In genomic region chr1:30731109-30731805, GRCh38 we compare ENCODE assay signal across 16 cellular contexts. TPM values are rescaled to one million over a fixed set of nuclear protein-coding genes. Genes with fewer than 3 reads are reported as not detected.
A peak's percentile ranks its signal among the peaks of the same experiment; 100 is the strongest.
DNase-seq lines count a peak whose midpoint lies in the region; ATAC-seq and TF ChIP-seq lines count a peak whose summit lies in the region.
"Had no signal": no experiment of that assay in that cellular context is flagged by ENCODE, and none has a peak within 500 bp of the region (broad histone marks: within the 10 kb centered on the region; RNA-seq: fewer than 3 reads in every experiment).

No MANE protein-coding gene starts in this region.

- H3K4me3 Mint-ChIP-seq in activated CD4-positive, alpha-beta memory T cell treated with anti-CD3 and anti-CD28 coated beads for 36 hours, result no peak overlapping the region
- no peak overlapping the region for H3K4me3 Mint-ChIP-seq in activated CD4-positive, alpha-beta memory T cell treated with anti-CD3 and anti-CD28 coated beads, Interleukin-2, amount 10 ng/mL, durations not matched to agents 7 days and 5 days
- no peak overlapping the region for H3K4me3 Mint-ChIP-seq in activated CD8-positive, alpha-beta T cell treated with anti-CD3 and anti-CD28 coated beads for 36 hours
- no peak overlapping the region for H3K4me3 Mint-ChIP-seq in endothelial cell (ENCODE audit: unreplicated experiment)
- peak overlapping the region; percentile 11 to 63 for H3K4me3 Mint-ChIP-seq in stimulated activated naive B cell treated with anti-CD40 and anti-IgM and Interleukin-4, amounts not matched to agents 10 μg/mL and 1 μg/mL and 100 μg/mL, for 72 hours

- H3K27me3 Mint-ChIP-seq in activated CD4-positive, alpha-beta memory T cell treated with anti-CD3 and anti-CD28 coated beads for 36 hours, result no peaks in the 10 kb centered on the region
- H3K27me3 Mint-ChIP-seq in activated CD4-positive, alpha-beta memory T cell treated with anti-CD3 and anti-CD28 coated beads, Interleukin-2, amount 10 ng/mL, durations not matched to agents 7 days and 5 days, result no peaks in the 10 kb centered on the region
- no peaks in the 10 kb centered on the region for H3K27me3 Mint-ChIP-seq in activated CD8-positive, alpha-beta T cell treated with anti-CD3 and anti-CD28 coated beads for 36 hours
- peaks cover 2% of the 10 kb centered on the region for H3K27me3 Mint-ChIP-seq in endothelial cell (ENCODE audit: unreplicated experiment)
- H3K27me3 Mint-ChIP-seq in stimulated activated naive B cell treated with anti-CD40 and anti-IgM and Interleukin-4, amounts not matched to agents 10 μg/mL and 1 μg/mL and 100 μg/mL, for 72 hours, result no peaks in the 10 kb centered on the region

- POLR2A ChIA-PET in activated CD4-positive, alpha-beta memory T cell treated with anti-CD3 and anti-CD28 coated beads for 36 hours (lab: Charles Lee), result interaction anchor here (0.9 to 1.9 kb wide), 4 partner anchors 12 to 27 kb away, joined by 3 to 8 read pairs (median 6); no protein-coding TSS in a partner anchor
- POLR2A ChIA-PET in activated CD4-positive, alpha-beta memory T cell treated with anti-CD3 and anti-CD28 coated beads, Interleukin-2, amount 10 ng/mL, durations not matched to agents 7 days and 5 days (lab: Charles Lee), result interaction anchor here (1.0 to 2.3 kb wide), 4 partner anchors 10 to 30 kb away, joined by 3 to 8 read pairs (median 6); no protein-coding TSS in a partner anchor
- POLR2A ChIA-PET in activated CD8-positive, alpha-beta T cell treated with anti-CD3 and anti-CD28 coated beads for 36 hours (lab: Charles Lee), result interaction anchor here (2.6 to 36.3 kb wide), 3 partner anchors 12 to 28 kb away, joined by 15 to 671 read pairs (median 44); partner anchors contain the start of gene LAPTM5

- intact Hi-C loops in activated CD4-positive, alpha-beta memory T cell treated with anti-CD3 and anti-CD28 coated beads for 36 hours (cut with micrococcal nuclease), result no loop called here
- intact Hi-C loops in activated CD8-positive, alpha-beta T cell treated with anti-CD3 and anti-CD28 coated beads for 36 hours (cut with micrococcal nuclease), result no loop called here
- intact Hi-C loops in Right ventricle myocardium inferior (cut with DNase I), result no loop called here

- H3K9me3 Mint-ChIP-seq in activated CD4-positive, alpha-beta memory T cell treated with anti-CD3 and anti-CD28 coated beads for 36 hours, result no peaks in the 10 kb centered on the region
- no peaks in the 10 kb centered on the region for H3K9me3 Mint-ChIP-seq in activated CD4-positive, alpha-beta memory T cell treated with anti-CD3 and anti-CD28 coated beads, Interleukin-2, amount 10 ng/mL, durations not matched to agents 7 days and 5 days
- H3K9me3 Mint-ChIP-seq in activated CD8-positive, alpha-beta T cell treated with anti-CD3 and anti-CD28 coated beads for 36 hours, result no peaks in the 10 kb centered on the region
- no peaks in the 10 kb centered on the region for H3K9me3 Mint-ChIP-seq in endothelial cell (ENCODE audit: unreplicated experiment)
- H3K9me3 Mint-ChIP-seq in stimulated activated naive B cell treated with anti-CD40 and anti-IgM and Interleukin-4, amounts not matched to agents 10 μg/mL and 1 μg/mL and 100 μg/mL, for 72 hours, result no peaks in the 10 kb centered on the region

- H3K4me1 Mint-ChIP-seq in activated CD4-positive, alpha-beta memory T cell treated with anti-CD3 and anti-CD28 coated beads for 36 hours (ENCODE audit: low read depth), result peaks cover 14% of the 10 kb centered on the region
- peaks cover 16% of the 10 kb centered on the region for H3K4me1 Mint-ChIP-seq in activated CD4-positive, alpha-beta memory T cell treated with anti-CD3 and anti-CD28 coated beads, Interleukin-2, amount 10 ng/mL, durations not matched to agents 7 days and 5 days
- H3K4me1 Mint-ChIP-seq in activated CD8-positive, alpha-beta T cell treated with anti-CD3 and anti-CD28 coated beads for 36 hours (ENCODE audit: low read depth), result peaks cover 15% of the 10 kb centered on the region
- peaks cover 17% of the 10 kb centered on the region for H3K4me1 Mint-ChIP-seq in endothelial cell (ENCODE audit: unreplicated experiment)
- peaks cover 63 to 73% of the 10 kb centered on the region in 2 donors for H3K4me1 Mint-ChIP-seq in stimulated activated naive B cell treated with anti-CD40 and anti-IgM and Interleukin-4, amounts not matched to agents 10 μg/mL and 1 μg/mL and 100 μg/mL, for 72 hours

- CTCF ChIA-PET in activated CD4-positive, alpha-beta memory T cell treated with anti-CD3 and anti-CD28 coated beads for 36 hours (lab: Charles Lee), result interaction anchor here (3.0 to 9.2 kb wide), 2 partner anchors 13 to 48 kb away, joined by 15 to 81 read pairs; no protein-coding TSS in a partner anchor
- CTCF ChIA-PET in activated CD4-positive, alpha-beta memory T cell treated with anti-CD3 and anti-CD28 coated beads, Interleukin-2, amount 10 ng/mL, durations not matched to agents 7 days and 5 days (lab: Charles Lee), result interaction anchor here (1.7 to 4.6 kb wide), 2 partner anchors 12 to 49 kb away, joined by 7 to 32 read pairs; no protein-coding TSS in a partner anchor
- CTCF ChIA-PET in activated CD8-positive, alpha-beta T cell treated with anti-CD3 and anti-CD28 coated beads for 36 hours (lab: Charles Lee), result interaction anchor here (1.6 to 9.2 kb wide), 3 partner anchors 12 to 45 kb away, joined by 6 to 132 read pairs (median 17); no protein-coding TSS in a partner anchor

- H3K27ac Mint-ChIP-seq in activated CD4-positive, alpha-beta memory T cell treated with anti-CD3 and anti-CD28 coated beads for 36 hours, result peak overlapping the region; percentile 15
- H3K27ac Mint-ChIP-seq in activated CD4-positive, alpha-beta memory T cell treated with anti-CD3 and anti-CD28 coated beads, Interleukin-2, amount 10 ng/mL, durations not matched to agents 7 days and 5 days, result no peak overlapping the region
- H3K27ac Mint-ChIP-seq in activated CD8-positive, alpha-beta T cell treated with anti-CD3 and anti-CD28 coated beads for 36 hours, result peak overlapping the region; percentile 61
- H3K27ac Mint-ChIP-seq in endothelial cell (ENCODE audit: unreplicated experiment), result peak overlapping the region; percentile 28
- H3K27ac Mint-ChIP-seq in stimulated activated naive B cell treated with anti-CD40 and anti-IgM and Interleukin-4, amounts not matched to agents 10 μg/mL and 1 μg/mL and 100 μg/mL, for 72 hours, result peak overlapping the region; percentile 96

- ATAC-seq in activated CD8-positive, alpha-beta T cell treated with anti-CD3 and anti-CD28 coated beads for 36 hours, result no peak
- ATAC-seq in stimulated activated naive B cell treated with anti-CD40 and anti-IgM and Interleukin-4, amounts not matched to agents 10 μg/mL and 1 μg/mL and 100 μg/mL, for 72 hours (replicated peaks), result no peak
- no peak for ATAC-seq in Right ventricle myocardium inferior
- no peak for ATAC-seq in GM21447 (IDR thresholded peaks at IDR 0.05; ENCODE audit: unreplicated experiment)

- peaks cover 25% of the 10 kb centered on the region for H3K36me3 Mint-ChIP-seq in activated CD4-positive, alpha-beta memory T cell treated with anti-CD3 and anti-CD28 coated beads for 36 hours
- H3K36me3 Mint-ChIP-seq in activated CD4-positive, alpha-beta memory T cell treated with anti-CD3 and anti-CD28 coated beads, Interleukin-2, amount 10 ng/mL, durations not matched to agents 7 days and 5 days (ENCODE audit: low read depth), result peaks cover 38% of the 10 kb centered on the region
- H3K36me3 Mint-ChIP-seq in activated CD8-positive, alpha-beta T cell treated with anti-CD3 and anti-CD28 coated beads for 36 hours (ENCODE audit: low read depth), result peaks cover 32% of the 10 kb centered on the region
- H3K36me3 Mint-ChIP-seq in endothelial cell (ENCODE audit: low read depth, unreplicated experiment), result peaks cover 20% of the 10 kb centered on the region
- H3K36me3 Mint-ChIP-seq in stimulated activated naive B cell treated with anti-CD40 and anti-IgM and Interleukin-4, amounts not matched to agents 10 μg/mL and 1 μg/mL and 100 μg/mL, for 72 hours, result peaks cover 27 to 48% of the 10 kb centered on the region in 2 donors

- no peak for DNase-seq in activated CD4-positive, alpha-beta memory T cell treated with anti-CD3 and anti-CD28 coated beads for 36 hours
- DNase-seq in activated CD4-positive, alpha-beta memory T cell treated with anti-CD3 and anti-CD28 coated beads, Interleukin-2, amount 10 ng/mL, durations not matched to agents 7 days and 5 days, result no peak
- no peak for DNase-seq in activated CD8-positive, alpha-beta T cell treated with anti-CD3 and anti-CD28 coated beads for 36 hours
- DNase-seq in endothelial cell (ENCODE audit: low spot score) (no peak), Right ventricle myocardium inferior (ENCODE audit: missing footprints) (no peak)
- DNase-seq in stimulated activated naive B cell treated with anti-CD40 and anti-IgM and Interleukin-4, amounts not matched to agents 10 μg/mL and 1 μg/mL and 100 μg/mL, for 72 hours, result no peak
- no peak for DNase-seq in stimulated activated CD8-positive, alpha-beta memory T cell treated with anti-CD3 and anti-CD28 coated beads, Interleukin-4, amount 100 ng/mL, for 48 hours
- DNase-seq: aorta; NCI-H1694; NCI-H345; occipital lobe; Right ventricle myocardium superior; stimulated activated CD4-positive, alpha-beta T cell treated with anti-CD3 and anti-CD28 coated beads, Interleukin-15, amount 100 ng/mL, for 24 hours had no signal

- no peak for TF ChIP-seq CTCF in activated CD8-positive, alpha-beta T cell treated with anti-CD3 and anti-CD28 coated beads for 36 hours (IDR thresholded peaks at IDR 0.05)
- TF ChIP-seq CTCF in endothelial cell (IDR thresholded peaks at IDR 0.05; ENCODE audit: unreplicated experiment), result no peak

RNA-seq across cellular contexts. Expression of gene MATN1, which starts 7.9 kb away (rescaled TPM):
- total RNA-seq in activated CD4-positive, alpha-beta memory T cell treated with anti-CD3 and anti-CD28 coated beads for 36 hours, result under 1 TPM in 1 of 2 experiments, not detected in 1; 0.34 TPM
- total RNA-seq in activated CD4-positive, alpha-beta memory T cell treated with anti-CD3 and anti-CD28 coated beads, Interleukin-2, amount 10 ng/mL, durations not matched to agents 7 days and 5 days, result not detected
- total RNA-seq in activated CD8-positive, alpha-beta T cell treated with anti-CD3 and anti-CD28 coated beads for 36 hours, result 1 to 10 TPM in 1 of 2 experiments, under 1 TPM in 1; 0.45 to 1.4 TPM
- total RNA-seq in endothelial cell (ENCODE audit: unreplicated experiment), result 1.7 TPM
- not detected for total RNA-seq in Right ventricle myocardium inferior
- total RNA-seq: A673, mesenteric fat pad, Right ventricle myocardium superior had no signal

RNA-seq across cellular contexts. Expression of gene LAPTM5, which starts 26.3 kb away (rescaled TPM):
- 100 to 1,000 TPM; 190 to 196 TPM for total RNA-seq in activated CD4-positive, alpha-beta memory T cell treated with anti-CD3 and anti-CD28 coated beads for 36 hours
- 100 to 1,000 TPM; 481 to 482 TPM for total RNA-seq in activated CD4-positive, alpha-beta memory T cell treated with anti-CD3 and anti-CD28 coated beads, Interleukin-2, amount 10 ng/mL, durations not matched to agents 7 days and 5 days
- 100 to 1,000 TPM; 229 to 237 TPM for total RNA-seq in activated CD8-positive, alpha-beta T cell treated with anti-CD3 and anti-CD28 coated beads for 36 hours
- total RNA-seq in endothelial cell (ENCODE audit: unreplicated experiment), result 80.5 TPM
- 31.5 TPM for total RNA-seq in Right ventricle myocardium inferior
- total RNA-seq: A673 had no signal

Comparison
In these comparisons a context has a peak if more than half of its experiments do, and no peak if none do; other contexts are left out.
1. H3K4me3 Mint-ChIP-seq: peak in stimulated activated naive B cell treated with anti-CD40 and anti-IgM and Interleukin-4, amounts not matched to agents 10 μg/mL and 1 μg/mL and 100 μg/mL, for 72 hours (2 of 2); none in activated CD4-positive, alpha-beta memory T cell treated with anti-CD3 and anti-CD28 coated beads for 36 hours (single experiment), activated CD4-positive, alpha-beta memory T cell treated with anti-CD3 and anti-CD28 coated beads, Interleukin-2, amount 10 ng/mL, durations not matched to agents 7 days and 5 days (single experiment), activated CD8-positive, alpha-beta T cell treated with anti-CD3 and anti-CD28 coated beads for 36 hours (single experiment) and endothelial cell (single experiment).